In the genomic region with DNA sequence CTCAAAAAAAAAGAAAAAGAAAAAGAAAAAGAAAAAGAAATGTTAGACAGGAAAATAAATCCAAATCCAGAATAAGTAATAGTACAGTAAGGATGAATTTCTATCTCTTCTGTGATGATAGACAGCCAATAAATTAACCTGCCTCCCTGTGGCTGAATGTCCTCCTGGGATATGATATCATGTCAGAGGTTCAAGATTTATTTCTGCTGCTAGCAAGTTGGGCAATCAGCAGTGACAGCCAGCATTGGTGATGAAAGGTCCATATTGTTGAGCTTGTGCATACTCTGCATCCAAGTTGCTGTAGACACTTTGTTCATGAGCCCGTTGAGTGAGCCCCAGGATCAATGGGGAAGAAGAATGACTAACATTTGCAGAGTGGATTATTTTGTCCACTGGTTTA, we compare ENCODE assay signal across 3 cellular contexts.
TF ChIP-seq lines count a peak whose summit lies in the region.

No MANE protein-coding gene starts in this region.

TF ChIP-seq in K562, 482 proteins besides CTCF, POLR2A, EP300 and RAD21 (continues in another document):
- TF ChIP-seq, protein P1, sequence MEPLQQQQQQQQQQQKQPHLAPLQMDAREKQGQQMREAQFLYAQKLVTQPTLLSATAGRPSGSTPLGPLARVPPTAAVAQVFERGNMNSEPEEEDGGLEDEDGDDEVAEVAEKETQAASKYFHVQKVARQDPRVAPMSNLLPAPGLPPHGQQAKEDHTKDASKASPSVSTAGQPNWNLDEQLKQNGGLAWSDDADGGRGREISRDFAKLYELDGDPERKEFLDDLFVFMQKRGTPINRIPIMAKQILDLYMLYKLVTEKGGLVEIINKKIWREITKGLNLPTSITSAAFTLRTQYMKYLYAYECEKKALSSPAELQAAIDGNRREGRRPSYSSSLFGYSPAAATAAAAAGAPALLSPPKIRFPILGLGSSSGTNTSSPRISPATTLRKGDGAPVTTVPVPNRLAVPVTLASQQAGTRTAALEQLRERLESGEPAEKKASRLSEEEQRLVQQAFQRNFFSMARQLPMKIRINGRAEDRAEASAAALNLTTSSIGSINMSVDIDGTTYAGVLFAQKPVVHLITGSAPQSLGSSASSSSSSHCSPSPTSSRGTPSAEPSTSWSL (CRISPR knock-in tag; IDR thresholded peaks at IDR 0.05; ENCODE audit: borderline replicate concordance) = no peak
- TF ChIP-seq NFRKB (IDR thresholded peaks at IDR 0.05; ENCODE audit: low read depth) = no peak
- TF ChIP-seq PCBP2 (IDR thresholded peaks at IDR 0.05; ENCODE audit: low read depth, low read length, poor library complexity, severe bottlenecking) = no peak
- TF ChIP-seq, protein P2, sequence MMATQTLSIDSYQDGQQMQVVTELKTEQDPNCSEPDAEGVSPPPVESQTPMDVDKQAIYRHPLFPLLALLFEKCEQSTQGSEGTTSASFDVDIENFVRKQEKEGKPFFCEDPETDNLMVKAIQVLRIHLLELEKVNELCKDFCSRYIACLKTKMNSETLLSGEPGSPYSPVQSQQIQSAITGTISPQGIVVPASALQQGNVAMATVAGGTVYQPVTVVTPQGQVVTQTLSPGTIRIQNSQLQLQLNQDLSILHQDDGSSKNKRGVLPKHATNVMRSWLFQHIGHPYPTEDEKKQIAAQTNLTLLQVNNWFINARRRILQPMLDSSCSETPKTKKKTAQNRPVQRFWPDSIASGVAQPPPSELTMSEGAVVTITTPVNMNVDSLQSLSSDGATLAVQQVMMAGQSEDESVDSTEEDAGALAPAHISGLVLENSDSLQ (IDR thresholded peaks at IDR 0.05) = peak; percentile 81
- TF ChIP-seq IRF9 (tag; IDR thresholded peaks at IDR 0.05) = no peak
- no peak for TF ChIP-seq ZC3H11A (IDR thresholded peaks at IDR 0.05; ENCODE audit: low read depth, low read length)
- TF ChIP-seq BMI1 (IDR thresholded peaks at IDR 0.05; ENCODE audit: low read length) = no peak
- TF ChIP-seq RNF2 (IDR thresholded peaks at IDR 0.05) = no peak
- no peak for TF ChIP-seq CREB1 (IDR thresholded peaks at IDR 0.05)
- no peak for TF ChIP-seq CREB1 (CRISPR knock-in tag; IDR thresholded peaks at IDR 0.05)
- TF ChIP-seq, protein P3, sequence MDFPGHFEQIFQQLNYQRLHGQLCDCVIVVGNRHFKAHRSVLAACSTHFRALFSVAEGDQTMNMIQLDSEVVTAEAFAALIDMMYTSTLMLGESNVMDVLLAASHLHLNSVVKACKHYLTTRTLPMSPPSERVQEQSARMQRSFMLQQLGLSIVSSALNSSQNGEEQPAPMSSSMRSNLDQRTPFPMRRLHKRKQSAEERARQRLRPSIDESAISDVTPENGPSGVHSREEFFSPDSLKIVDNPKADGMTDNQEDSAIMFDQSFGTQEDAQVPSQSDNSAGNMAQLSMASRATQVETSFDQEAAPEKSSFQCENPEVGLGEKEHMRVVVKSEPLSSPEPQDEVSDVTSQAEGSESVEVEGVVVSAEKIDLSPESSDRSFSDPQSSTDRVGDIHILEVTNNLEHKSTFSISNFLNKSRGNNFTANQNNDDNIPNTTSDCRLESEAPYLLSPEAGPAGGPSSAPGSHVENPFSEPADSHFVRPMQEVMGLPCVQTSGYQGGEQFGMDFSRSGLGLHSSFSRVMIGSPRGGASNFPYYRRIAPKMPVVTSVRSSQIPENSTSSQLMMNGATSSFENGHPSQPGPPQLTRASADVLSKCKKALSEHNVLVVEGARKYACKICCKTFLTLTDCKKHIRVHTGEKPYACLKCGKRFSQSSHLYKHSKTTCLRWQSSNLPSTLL (IDR thresholded peaks at IDR 0.05) = no peak

TF ChIP-seq in neural cell, 6 proteins besides CTCF, POLR2A, EP300 and RAD21:
- peak; percentile 41 for TF ChIP-seq POLR2AphosphoS5 (IDR thresholded peaks at IDR 0.05)
- TF ChIP-seq TAF1 (IDR thresholded peaks at IDR 0.05; ENCODE audit: low read depth) = no peak

TF ChIP-seq in SK-N-SH treated with all-trans-retinoic acid at 6 μM for 48 hours, 23 proteins besides CTCF, POLR2A, EP300 and RAD21:
- TF ChIP-seq ZNF565 (CRISPR knock-in tag; conservative IDR thresholded peaks at IDR 0.05; ENCODE audit: low read depth) (no peak), SNAI2 (CRISPR knock-in tag; IDR thresholded peaks at IDR 0.05) (no peak), PPARA (CRISPR knock-in tag; IDR thresholded peaks at IDR 0.05; ENCODE audit: borderline replicate concordance) (no peak), TOX (CRISPR knock-in tag; IDR thresholded peaks at IDR 0.05; ENCODE audit: borderline replicate concordance) (no peak), TCF4 (CRISPR knock-in tag; IDR thresholded peaks at IDR 0.05; ENCODE audit: borderline replicate concordance) (no peak)
- TF ChIP-seq, protein P4, sequence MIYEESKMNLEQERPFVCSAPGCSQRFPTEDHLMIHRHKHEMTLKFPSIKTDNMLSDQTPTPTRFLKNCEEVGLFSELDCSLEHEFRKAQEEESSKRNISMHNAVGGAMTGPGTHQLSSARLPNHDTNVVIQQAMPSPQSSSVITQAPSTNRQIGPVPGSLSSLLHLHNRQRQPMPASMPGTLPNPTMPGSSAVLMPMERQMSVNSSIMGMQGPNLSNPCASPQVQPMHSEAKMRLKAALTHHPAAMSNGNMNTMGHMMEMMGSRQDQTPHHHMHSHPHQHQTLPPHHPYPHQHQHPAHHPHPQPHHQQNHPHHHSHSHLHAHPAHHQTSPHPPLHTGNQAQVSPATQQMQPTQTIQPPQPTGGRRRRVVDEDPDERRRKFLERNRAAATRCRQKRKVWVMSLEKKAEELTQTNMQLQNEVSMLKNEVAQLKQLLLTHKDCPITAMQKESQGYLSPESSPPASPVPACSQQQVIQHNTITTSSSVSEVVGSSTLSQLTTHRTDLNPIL (CRISPR knock-in tag; IDR thresholded peaks at IDR 0.05; ENCODE audit: low read depth) = no peak
